In genomic region chr1:223708001-223708359, GRCh38 we compare ENCODE assay signal across 9 cellular contexts. TPM values are rescaled to one million over a fixed set of nuclear protein-coding genes. Genes with fewer than 3 reads are reported as not detected.
DNase-seq lines count a peak whose midpoint lies in the region; ATAC-seq, FAIRE-seq and TF ChIP-seq lines count a peak whose summit lies in the region.
"Had no signal": no experiment of that assay in that cellular context is flagged by ENCODE, and none has a peak within 500 bp of the region (broad histone marks: within the 10 kb centered on the region; RNA-seq: fewer than 3 reads in every experiment).

No MANE protein-coding gene starts in this region.

- TF ChIP-seq POLR2A in GM12892 (IDR thresholded peaks at IDR 0.05; ENCODE audit: low read depth, low read length), result no peak

- H3K4me3 ChIP-seq in tibial artery, result no peak overlapping the region

- no peaks in the 10 kb centered on the region for H3K9me3 ChIP-seq in tibial artery

- H3K36me3 ChIP-seq in tibial artery, result no peaks in the 10 kb centered on the region

- no peaks in the 10 kb centered on the region for H3K9me3 Mint-ChIP-seq in activated T-helper 17 cell treated with anti-CD3 and anti-CD28 coated beads, Interleukin-2, amount 50 U/mL, for 72 hours

- TF ChIP-seq CTCF in tibial artery (IDR thresholded peaks at IDR 0.05), result peak in 1 of 2 experiments; percentile 8

- intact Hi-C loops in tibial artery (cut with DNase I; ENCODE audit: low total_unique reads), result no loop called here

- FAIRE-seq in GM12892 (lab: Jason Lieb, UNC), result no peak

- H3K27me3 ChIP-seq in tibial artery, result no peaks in the 10 kb centered on the region

- no peaks in the 10 kb centered on the region for H3K36me3 Mint-ChIP-seq in activated T-helper 17 cell treated with anti-CD3 and anti-CD28 coated beads, Interleukin-2, amount 50 U/mL, for 72 hours (ENCODE audit: low read depth)

- DNase-seq in DMS 273 (lab: John Stamatoyannopoulos, UW; ENCODE audit: unreplicated experiment) (peak; percentile 38), DMS 273 treated with DMSO at 0.1 percent for 48 hours (lab: John Stamatoyannopoulos, UW) (no peak), left lobe of liver (ENCODE audit: low spot score) (peak; percentile 68), tibial artery (no peak), AG08396 (ENCODE audit: low spot score) (no peak), GM12892 (ENCODE audit: insufficient read length) (no peak)
- DNase-seq in activated naive CD4-positive, alpha-beta T cell treated with Interleukin-2 at 50 U/mL for 16 hours, result no peak
- DNase-seq: 8988T had no signal

- H3K27ac Mint-ChIP-seq in activated T-helper 17 cell treated with anti-CD3 and anti-CD28 coated beads, Interleukin-2, amount 50 U/mL, for 72 hours, result peak overlapping the region; percentile 44

- H3K4me1 ChIP-seq in tibial artery, result peaks cover 0 to 69% (median 45%) of the 10 kb centered on the region in 4 donors

- H3K4me1 Mint-ChIP-seq in activated T-helper 17 cell treated with anti-CD3 and anti-CD28 coated beads, Interleukin-2, amount 50 U/mL, for 72 hours, result peaks cover 12% of the 10 kb centered on the region

- no peak for ATAC-seq in activated T-helper 17 cell treated with anti-CD3 and anti-CD28 coated beads, Interleukin-2, amount 50 U/mL, for 72 hours (replicated peaks)
- ATAC-seq in left lobe of liver, result peak; percentile 58

- no peaks in the 10 kb centered on the region for H3K27me3 Mint-ChIP-seq in activated T-helper 17 cell treated with anti-CD3 and anti-CD28 coated beads, Interleukin-2, amount 50 U/mL, for 72 hours

- H3K27ac ChIP-seq in tibial artery, result peak overlapping the region; percentile 83 to 89

- H3K4me3 Mint-ChIP-seq in activated T-helper 17 cell treated with anti-CD3 and anti-CD28 coated beads, Interleukin-2, amount 50 U/mL, for 72 hours, result no peak overlapping the region

RNA-seq across cellular contexts. Expression of gene CAPN2, which starts 4.4 kb away (rescaled TPM):
- total RNA-seq in activated T-helper 17 cell treated with anti-CD3 and anti-CD28 coated beads, Interleukin-2, amount 50 U/mL, for 72 hours, result 10 to 100 TPM; 42.8 to 73.0 TPM
- total RNA-seq in left lobe of liver, result 25.1 TPM
- polyA plus RNA-seq in GM12892 (2012; ENCODE audit: missing spikeins), result 43.2 TPM

RNA-seq across cellular contexts. Expression of gene CAPN8, which starts 42.5 kb away (rescaled TPM):
- total RNA-seq in activated T-helper 17 cell treated with anti-CD3 and anti-CD28 coated beads, Interleukin-2, amount 50 U/mL, for 72 hours, result not detected
- 0.33 TPM for total RNA-seq in left lobe of liver
- polyA plus RNA-seq in GM12892 (2012; ENCODE audit: missing spikeins), result 0.66 TPM

Comparison
In these comparisons a context has a peak if more than half of its experiments do, and no peak if none do; other contexts are left out.
1. DNase-seq: peak in DMS 273 (single experiment) and left lobe of liver (single experiment); none in DMS 273 treated with DMSO at 0.1 percent for 48 hours (single experiment), tibial artery (0 of 2), AG08396 (single experiment), GM12892 (single experiment) and activated naive CD4-positive, alpha-beta T cell treated with Interleukin-2 at 50 U/mL for 16 hours (single experiment).